In the genomic region with DNA sequence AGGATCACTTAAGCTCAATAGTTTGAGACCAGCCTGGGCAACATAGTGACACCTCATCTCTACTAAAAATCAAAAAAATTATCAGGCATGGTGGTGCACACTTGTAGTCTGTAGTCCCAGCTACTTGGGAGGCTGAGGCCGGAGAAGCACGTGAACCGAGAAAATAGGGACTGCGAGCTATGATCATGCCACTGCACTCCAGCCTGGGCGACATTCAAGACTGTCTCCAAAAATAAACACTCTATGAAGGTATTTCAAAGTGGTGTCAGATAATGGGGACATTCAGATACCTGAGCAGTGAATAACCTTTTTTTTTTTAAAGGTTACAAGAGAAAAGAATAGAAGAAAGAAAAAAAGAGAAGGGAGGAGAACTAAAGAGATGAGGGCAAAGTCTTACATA, we compare ENCODE assay signal across 23 cellular contexts.
DNase-seq lines count a peak whose midpoint lies in the region; ATAC-seq and TF ChIP-seq lines count a peak whose summit lies in the region.
"Had no signal": no experiment of that assay in that cellular context is flagged by ENCODE, and none has a peak within 500 bp of the region (broad histone marks: within the 10 kb centered on the region; RNA-seq: fewer than 3 reads in every experiment).

No MANE protein-coding gene starts in this region.

- no peak overlapping the region for H2BK120ac ChIP-seq in trophoblast cell (ENCODE audit: insufficient read depth, low read length, poor library complexity)

- no peak overlapping the region for H4K12ac ChIP-seq in trophoblast cell (ENCODE audit: low read depth, low read length)

- H3K9me3 ChIP-seq in trophoblast cell (ENCODE audit: insufficient read depth, low read depth, low read length), result no peaks in the 10 kb centered on the region
- no peaks in the 10 kb centered on the region for H3K9me3 ChIP-seq in gastrocnemius medialis
- H3K9me3 ChIP-seq: A549; BLaER1 treated with 17β-estradiol and CSF1 and Interleukin-3, amounts not matched to agents 10 nM and 100 nM had no signal

- H3K36me3 ChIP-seq in trophoblast cell (ENCODE audit: control insufficient read depth in 1 of 2, insufficient read depth in 2 of 2, low read length in 2 of 2), result no peaks in the 10 kb centered on the region
- H3K36me3 ChIP-seq in gastrocnemius medialis, result no peaks in the 10 kb centered on the region

- H3K36me3 Mint-ChIP-seq in activated T-cell treated with anti-CD3 and anti-CD28 coated beads, Interleukin-2, amount 50 U/mL, for 24 hours (ENCODE audit: low read depth), result no peaks in the 10 kb centered on the region
- H3K36me3 Mint-ChIP-seq: CD8-positive, alpha-beta T cell had no signal

- in situ Hi-C loops in gastrocnemius medialis (cut with MboI; ENCODE audit: low sequenced_read_pairs in 4 of 4), result no loop called here

- peaks cover 68% of the 10 kb centered on the region for H3K4me1 Mint-ChIP-seq in activated T-cell treated with anti-CD3 and anti-CD28 coated beads, Interleukin-2, amount 50 U/mL, for 24 hours (ENCODE audit: low read depth)

- H2BK12ac ChIP-seq in trophoblast cell (ENCODE audit: low read length), result no peak overlapping the region

- ATAC-seq in left ventricle myocardium superior (peak; percentile 41), Right ventricle myocardium superior (ENCODE audit: poor library complexity) (no peak), gastrocnemius medialis (peak; percentile 56 to 62)
- ATAC-seq: A549; CD8-positive, alpha-beta T cell; GM12878 had no signal

- H4K91ac ChIP-seq in trophoblast cell (ENCODE audit: low read depth, low read length), result no peak overlapping the region

- H3K23ac ChIP-seq in trophoblast cell (ENCODE audit: low read length), result no peak overlapping the region

- no peak for TF ChIP-seq POLR2A in gastrocnemius medialis (IDR thresholded peaks at IDR 0.05)

- no peak overlapping the region for H3K27ac Mint-ChIP-seq in activated T-cell treated with anti-CD3 and anti-CD28 coated beads, Interleukin-2, amount 50 U/mL, for 24 hours
- H3K27ac Mint-ChIP-seq: B cell; CD8-positive, alpha-beta T cell had no signal

- no peak overlapping the region for H2AK5ac ChIP-seq in trophoblast cell (ENCODE audit: low read length)

- H3K4me2 ChIP-seq in trophoblast cell (ENCODE audit: low read length), result no peak overlapping the region
- H3K4me2 ChIP-seq: A549; BLaER1 treated with 17β-estradiol and CSF1 and Interleukin-3, amounts not matched to agents 10 nM and 100 nM had no signal

- no peak overlapping the region for H2BK5ac ChIP-seq in trophoblast cell (ENCODE audit: low read depth, low read length, poor library complexity)

- WGBS in trophoblast cell (ENCODE audit: extremely low coverage, insufficient coverage, insufficient read length), result no CpG with 5 or more reads among the region's 5 CpGs

- H2AFZ ChIP-seq in trophoblast cell (ENCODE audit: insufficient read depth, low read length, poor library complexity), result no peak overlapping the region

- H3K18ac ChIP-seq in trophoblast cell (ENCODE audit: low read length), result no peak overlapping the region

- no peaks in the 10 kb centered on the region for H3K79me1 ChIP-seq in trophoblast cell (ENCODE audit: low read length)

- H3K27ac ChIP-seq in trophoblast cell (ENCODE audit: low read depth, low read length), result no peak overlapping the region
- H3K27ac ChIP-seq in gastrocnemius medialis, result peak overlapping the region; percentile 4 to 32 (median 24)
- H3K27ac ChIP-seq: 22Rv1; A549; BLaER1 treated with 17β-estradiol and CSF1 and Interleukin-3, amounts not matched to agents 10 nM and 100 nM; C4-2B had no signal

- peaks cover 11% of the 10 kb centered on the region for H3K79me2 ChIP-seq in trophoblast cell (ENCODE audit: control insufficient read depth, insufficient read depth, low read length, poor library complexity)

- peak overlapping the region; percentile 93 for H3K4ac ChIP-seq in trophoblast cell (ENCODE audit: low read depth, low read length)

- H4K8ac ChIP-seq in trophoblast cell (ENCODE audit: low read depth, low read length), result no peak overlapping the region

- no peak overlapping the region for H3K4me3 Mint-ChIP-seq in activated T-cell treated with anti-CD3 and anti-CD28 coated beads, Interleukin-2, amount 50 U/mL, for 24 hours
- H3K4me3 Mint-ChIP-seq: B cell; CD4-positive, alpha-beta T cell; CD8-positive, alpha-beta T cell had no signal

- intact Hi-C loops in left ventricle myocardium superior (cut with micrococcal nuclease) (no loop called here), Right ventricle myocardium superior (cut with DNase I) (no loop called here), gastrocnemius medialis (cut with DNase I; ENCODE audit: low total_unique reads) (no loop called here)

- no peak overlapping the region for H3K4me3 ChIP-seq in trophoblast cell (ENCODE audit: low read depth, low read length)
- H3K4me3 ChIP-seq in gastrocnemius medialis, result no peak overlapping the region
- H3K4me3 ChIP-seq: A549; BLaER1 treated with 17β-estradiol and CSF1 and Interleukin-3, amounts not matched to agents 10 nM and 100 nM; GM12878 had no signal

- H3K14ac ChIP-seq in trophoblast cell (ENCODE audit: low read length), result no peak overlapping the region

- no peak for TF ChIP-seq CTCF in gastrocnemius medialis (IDR thresholded peaks at IDR 0.05 in 4 of 5, conservative IDR thresholded peaks at IDR 0.05 in 1 of 5)

- H3K27me3 Mint-ChIP-seq in activated T-cell treated with anti-CD3 and anti-CD28 coated beads, Interleukin-2, amount 50 U/mL, for 24 hours, result no peaks in the 10 kb centered on the region
- H3K27me3 Mint-ChIP-seq: B cell; CD4-positive, alpha-beta T cell had no signal

- DNase-seq in left ventricle myocardium superior (no peak), Right ventricle myocardium superior (no peak), trophoblast cell (no peak), gastrocnemius medialis (no peak), globus pallidus (ENCODE audit: low spot score) (no peak)
- DNase-seq in activated T-cell treated with anti-CD3 and anti-CD28 coated beads, Interleukin-2, amount 50 U/mL, for 24 hours, result no peak
- DNase-seq: AML-193; CD4-positive, alpha-beta T cell; CD8-positive, alpha-beta T cell; COR-L47; DMS 273 treated with DMSO at 0.1 percent for 48 hours; DMS153; DMS53; DMS79; DND-41; EL; GDM1 had no signal

- H3K27me3 ChIP-seq in trophoblast cell (ENCODE audit: insufficient read depth, low read length) (no peaks in the 10 kb centered on the region), gastrocnemius medialis (no peaks in the 10 kb centered on the region)
- H3K27me3 ChIP-seq: BLaER1 treated with 17β-estradiol and CSF1 and Interleukin-3, amounts not matched to agents 10 nM and 100 nM had no signal

- H3K9me3 Mint-ChIP-seq in activated T-cell treated with anti-CD3 and anti-CD28 coated beads, Interleukin-2, amount 50 U/mL, for 24 hours, result no peaks in the 10 kb centered on the region
- H3K9me3 Mint-ChIP-seq: CD4-positive, alpha-beta T cell; CD8-positive, alpha-beta T cell had no signal

- H3K4me1 ChIP-seq in trophoblast cell (ENCODE audit: control insufficient read depth in 1 of 2, insufficient read depth in 2 of 2, low read length in 2 of 2) (peaks cover 0 to 2% of the 10 kb centered on the region in 2 experiments), gastrocnemius medialis (peaks cover 62 to 63% of the 10 kb centered on the region in 2 donors)

- no peak overlapping the region for H3K9ac ChIP-seq in trophoblast cell (ENCODE audit: low read length)
- H3K9ac ChIP-seq: BLaER1 treated with 17β-estradiol and CSF1 and Interleukin-3, amounts not matched to agents 10 nM and 100 nM had no signal
